9 cellular contexts compared by ENCODE assay signal in the genomic region with DNA sequence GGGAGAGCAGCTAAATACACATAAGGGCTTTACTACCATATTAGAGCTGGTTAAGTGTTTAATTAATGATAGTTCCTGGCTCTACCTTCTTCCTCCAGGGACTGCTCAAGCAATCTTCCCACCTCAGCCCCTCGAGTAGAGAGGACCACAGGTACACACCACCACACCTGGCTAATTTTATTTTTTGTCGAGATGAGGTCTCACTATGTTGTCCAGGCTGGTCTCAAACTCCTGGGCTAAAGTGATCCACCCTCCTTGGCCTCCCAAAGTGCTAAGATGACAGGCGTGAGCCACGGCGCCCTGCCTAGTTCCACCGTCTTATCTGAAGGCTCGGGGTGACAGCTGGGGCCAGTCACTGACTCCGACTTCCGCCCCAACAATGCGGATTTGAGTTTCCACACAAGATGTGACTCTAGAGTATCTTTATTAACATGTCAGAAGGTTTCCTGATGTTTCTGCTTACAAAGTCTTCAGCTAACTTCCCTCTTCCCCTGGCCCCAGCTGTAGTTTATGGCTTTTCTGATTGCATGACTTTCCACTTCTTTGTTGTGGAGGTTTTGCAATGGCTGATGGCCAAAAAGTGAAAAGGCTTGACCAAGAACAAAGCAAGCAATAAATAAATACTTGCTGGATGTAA. TPM values are rescaled to one million over a fixed set of nuclear protein-coding genes. Genes with fewer than 3 reads are reported as not detected.
DNase-seq lines count a peak whose midpoint lies in the region; ATAC-seq and TF ChIP-seq lines count a peak whose summit lies in the region.
"Had no signal": no experiment of that assay in that cellular context is flagged by ENCODE, and none has a peak within 500 bp of the region (broad histone marks: within the 10 kb centered on the region; RNA-seq: fewer than 3 reads in every experiment).

No MANE protein-coding gene starts in this region.

- DNase-seq in HUDEP-2 (lab: John Stamatoyannopoulos, UW; ENCODE audit: unreplicated experiment in 76 of 76) (peak in 42 of 76 experiments; percentile 12 to 59 (median 40)), activated B cell treated with CpG ODN at 0.5 μM for 24 hours (no peak), left ventricle myocardium inferior (peak; percentile 50), HPDE6-E6E7 (ENCODE audit: extremely low spot score) (no peak), NCI-H1930 (lab: John Stamatoyannopoulos, UW) (no peak)
- no peak for DNase-seq in T-helper 2 cell treated with Interferon-gamma antibody and Interleukin-4, amounts not matched to agents 5 μg/mL and 100 μg/mL, for 36 hours (ENCODE audit: low spot score)

- H3K4me1 Mint-ChIP-seq in activated B cell treated with CpG ODN at 0.5 μM for 24 hours, result peaks cover 38% of the 10 kb centered on the region
- peaks cover 14% of the 10 kb centered on the region for H3K4me1 Mint-ChIP-seq in T-helper 2 cell treated with Interferon-gamma antibody and Interleukin-4, amounts not matched to agents 5 μg/mL and 100 μg/mL, for 36 hours (ENCODE audit: low read depth)

- H3K9ac ChIP-seq in skeletal muscle tissue (ENCODE audit: low read depth in 1 of 3, low read length in 3 of 3), result peak overlapping the region in 1 of 3 donors; percentile 4

- no peaks in the 10 kb centered on the region for H3K27me3 Mint-ChIP-seq in activated B cell treated with CpG ODN at 0.5 μM for 24 hours
- no peaks in the 10 kb centered on the region for H3K27me3 Mint-ChIP-seq in T-helper 2 cell treated with Interferon-gamma antibody and Interleukin-4, amounts not matched to agents 5 μg/mL and 100 μg/mL, for 36 hours (ENCODE audit: low read depth)

- no peaks in the 10 kb centered on the region for H3K36me3 ChIP-seq in left ventricle myocardium inferior
- no peaks in the 10 kb centered on the region for H3K36me3 ChIP-seq in skeletal muscle tissue (ENCODE audit: control insufficient read depth in 3 of 3, insufficient read depth in 3 of 3, low read length in 3 of 3)

- no peaks in the 10 kb centered on the region for H3K36me3 Mint-ChIP-seq in activated B cell treated with CpG ODN at 0.5 μM for 24 hours (ENCODE audit: low read depth)
- H3K36me3 Mint-ChIP-seq in T-helper 2 cell treated with Interferon-gamma antibody and Interleukin-4, amounts not matched to agents 5 μg/mL and 100 μg/mL, for 36 hours (ENCODE audit: low read depth), result peaks cover 6% of the 10 kb centered on the region

- H3K27me3 ChIP-seq in left ventricle myocardium inferior (ENCODE audit: low read depth) (no peaks in the 10 kb centered on the region), skeletal muscle tissue (ENCODE audit: control insufficient read depth in 3 of 3, insufficient read depth in 3 of 3, low read length in 3 of 3) (no peaks in the 10 kb centered on the region)

- H3K9me3 ChIP-seq in left ventricle myocardium inferior (replicated peaks) (no peaks in the 10 kb centered on the region), skeletal muscle tissue (ENCODE audit: control insufficient read depth in 3 of 3, low read length in 3 of 3) (no peaks in the 10 kb centered on the region)

- H3K27ac Mint-ChIP-seq in activated B cell treated with CpG ODN at 0.5 μM for 24 hours, result peak overlapping the region; percentile 77
- no peak overlapping the region for H3K27ac Mint-ChIP-seq in T-helper 2 cell treated with Interferon-gamma antibody and Interleukin-4, amounts not matched to agents 5 μg/mL and 100 μg/mL, for 36 hours

- POLR2A ChIA-PET in activated B cell treated with CpG ODN at 0.5 μM for 24 hours (lab: Charles Lee), result no interaction called here

- TF ChIP-seq CTCF in activated B cell treated with CpG ODN at 0.5 μM for 24 hours (IDR thresholded peaks at IDR 0.05) (no peak), left ventricle myocardium inferior (IDR thresholded peaks at IDR 0.05; ENCODE audit: borderline replicate concordance) (no peak)

- no peaks in the 10 kb centered on the region for H3K9me3 Mint-ChIP-seq in activated B cell treated with CpG ODN at 0.5 μM for 24 hours
- H3K9me3 Mint-ChIP-seq in T-helper 2 cell treated with Interferon-gamma antibody and Interleukin-4, amounts not matched to agents 5 μg/mL and 100 μg/mL, for 36 hours, result no peaks in the 10 kb centered on the region

- intact Hi-C loops in activated B cell treated with CpG ODN at 0.5 μM for 24 hours (cut with micrococcal nuclease), result no loop called here
- intact Hi-C loops in left ventricle myocardium inferior (cut with micrococcal nuclease), result no loop called here

- CTCF ChIA-PET in activated B cell treated with CpG ODN at 0.5 μM for 24 hours (lab: Charles Lee), result no interaction called here

- peaks cover 57% of the 10 kb centered on the region for H3K4me1 ChIP-seq in left ventricle myocardium inferior
- H3K4me1 ChIP-seq in skeletal muscle tissue (ENCODE audit: control insufficient read depth in 3 of 3, insufficient read depth in 3 of 3, low read length in 3 of 3), result peaks cover 22 to 38% (median 31%) of the 10 kb centered on the region in 3 donors

- H3K4me3 Mint-ChIP-seq in activated B cell treated with CpG ODN at 0.5 μM for 24 hours, result peak overlapping the region; percentile 17
- no peak overlapping the region for H3K4me3 Mint-ChIP-seq in T-helper 2 cell treated with Interferon-gamma antibody and Interleukin-4, amounts not matched to agents 5 μg/mL and 100 μg/mL, for 36 hours

- H3K27ac ChIP-seq in left ventricle myocardium inferior (replicated peaks), result peak overlapping the region; percentile 43
- peak overlapping the region; percentile 49 for H3K27ac ChIP-seq in skeletal muscle tissue (ENCODE audit: low read depth, low read length)

- H3K4me3 ChIP-seq in left ventricle myocardium inferior, result no peak overlapping the region
- H3K4me3 ChIP-seq in skeletal muscle tissue (ENCODE audit: low read length in 3 of 3), result no peak overlapping the region

- ATAC-seq in activated B cell treated with CpG ODN at 0.5 μM for 24 hours (ENCODE audit: low read depth) (peak; percentile 34), HG02571 (IDR thresholded peaks at IDR 0.05; ENCODE audit: unreplicated experiment) (no peak)

RNA-seq across cellular contexts. Expression of a gene that starts 16.8 kb away (rescaled TPM):
- total RNA-seq in activated B cell treated with CpG ODN at 0.5 μM for 24 hours (10.4 and 11.0 TPM in 2 replicates), left ventricle myocardium inferior (28.5 TPM), skeletal muscle tissue (6.8 TPM)

RNA-seq across cellular contexts. Expression of a gene that starts 44.7 kb away (rescaled TPM):
- total RNA-seq in activated B cell treated with CpG ODN at 0.5 μM for 24 hours (not detected in 2 replicates), left ventricle myocardium inferior (0.66 TPM), skeletal muscle tissue (1.0 TPM)

RNA-seq across cellular contexts. Expression of a gene that starts 48.6 kb away (rescaled TPM):
- total RNA-seq in activated B cell treated with CpG ODN at 0.5 μM for 24 hours (not detected in 2 replicates), left ventricle myocardium inferior (not detected), skeletal muscle tissue (not detected)
- total RNA-seq: urinary bladder had no signal

Comparison
In these comparisons a context has a peak if more than half of its experiments do, and no peak if none do; other contexts are left out.
1. DNase-seq: peak in HUDEP-2 (42 of 76) and left ventricle myocardium inferior (single experiment); none in activated B cell treated with CpG ODN at 0.5 μM for 24 hours (single experiment), HPDE6-E6E7 (single experiment), T-helper 2 cell treated with Interferon-gamma antibody and Interleukin-4, amounts not matched to agents 5 μg/mL and 100 μg/mL, for 36 hours (single experiment) and NCI-H1930 (0 of 2).